Comparison of ENCODE assay signal across 8 cellular contexts in genomic region chr16:78099372-78100161, GRCh38. TPM values are rescaled to one million over a fixed set of nuclear protein-coding genes. Genes with fewer than 3 reads are reported as not detected.
DNase-seq lines count a peak whose midpoint lies in the region; TF ChIP-seq lines count a peak whose summit lies in the region.

Gene WWOX (plus strand): TSS chr16:78099654.

- peak within 1 kb of the TSS; percentile 92 for H3K4me2 ChIP-seq in Loucy (ENCODE audit: low read depth, low read length, poor library complexity, severe bottlenecking)
- peak within 1 kb of the TSS; percentile 75 for H3K4me2 ChIP-seq in neural cell (ENCODE audit: low read length)

- TF ChIP-seq RAD21 in neural cell (conservative IDR thresholded peaks at IDR 0.05), result peak; percentile 73

- H3K9me3 ChIP-seq in Loucy (ENCODE audit: insufficient read depth, low read depth, low read length) (peaks cover 6% of the 10 kb centered on the region; the same call in 1 of the 2 replicates), neural cell (ENCODE audit: low read length) (no peaks in the 10 kb centered on the region), stomach (no peaks in the 10 kb centered on the region)

- H4K20me1 ChIP-seq in Loucy (ENCODE audit: insufficient read depth, low read length, poor library complexity, severe bottlenecking) (peaks cover 4% of the 10 kb centered on the region), neural cell (ENCODE audit: insufficient read depth) (no peaks in the 10 kb centered on the region)

- H3K4me1 ChIP-seq in Loucy (ENCODE audit: insufficient read depth, low read length, poor library complexity, severe bottlenecking) (peaks cover 28% of the 10 kb centered on the region), stomach (peaks cover 17 to 35% (median 18%) of the 10 kb centered on the region in 4 donors)

- H3K9me2 ChIP-seq in Loucy (replicated peaks; ENCODE audit: low read depth, low read length), result no peaks in the 10 kb centered on the region
- no peaks in the 10 kb centered on the region for H3K9me2 ChIP-seq in neural cell (ENCODE audit: insufficient read depth, low read length)

- DNase-seq in G401 (ENCODE audit: low spot score), result peak; percentile 98
- DNase-seq in H7, result peak; percentile 96
- DNase-seq in SHP77 treated with DMSO at 0.1 percent for 48 hours (lab: John Stamatoyannopoulos, UW), result peak; percentile 100
- peak; percentile 98 for DNase-seq in activated effector memory CD4-positive, alpha-beta T cell treated with anti-CD3 and anti-CD28 coated beads, Interleukin-2, amount 50 U/mL, for 16 hours
- DNase-seq in fibroblast of the conjunctiva (ENCODE audit: low read depth), result peak; percentile 97
- DNase-seq in stomach, result peak; percentile 97

- TF ChIP-seq CTCF in Loucy (conservative IDR thresholded peaks at IDR 0.05; ENCODE audit: low read length), result peak; percentile 85
- TF ChIP-seq CTCF in neural cell (IDR thresholded peaks at IDR 0.05; ENCODE audit: poor library complexity, severe bottlenecking), result peak; percentile 94
- peak in 5 of 7 experiments; percentile 54 to 96 (median 88) for TF ChIP-seq CTCF in stomach (IDR thresholded peaks at IDR 0.05)

- no peak for TF ChIP-seq POLR2A in stomach (IDR thresholded peaks at IDR 0.05)

- H3K9ac ChIP-seq in Loucy (ENCODE audit: low read depth, low read length, poor library complexity, severe bottlenecking) (peak within 1 kb of the TSS; percentile 78), neural cell (ENCODE audit: low read length) (peak within 1 kb of the TSS; percentile 69)

- H2AFZ ChIP-seq in Loucy (ENCODE audit: low read length) (peak within 1 kb of the TSS; percentile 99), neural cell (ENCODE audit: low read depth, low read length) (peak within 1 kb of the TSS; percentile 78)

- peak; percentile 83 for TF ChIP-seq EP300 in neural cell (conservative IDR thresholded peaks at IDR 0.05; ENCODE audit: poor library complexity, severe bottlenecking)
- TF ChIP-seq EP300 in stomach (IDR thresholded peaks at IDR 0.05), result no peak

- H3K79me2 ChIP-seq in Loucy (ENCODE audit: insufficient read depth, low read length) (peaks cover 26% of the 10 kb centered on the region), neural cell (replicated peaks; ENCODE audit: insufficient read depth, low read length) (no peaks in the 10 kb centered on the region)

- no peaks in the 10 kb centered on the region for H3K36me3 ChIP-seq in H7 (replicated peaks; ENCODE audit: control insufficient read depth, insufficient read depth, low read length)
- H3K36me3 ChIP-seq in Loucy (ENCODE audit: insufficient read depth, low read length), result no peaks in the 10 kb centered on the region
- H3K36me3 ChIP-seq in neural cell (ENCODE audit: insufficient read depth, low read length), result no peaks in the 10 kb centered on the region
- no peaks in the 10 kb centered on the region for H3K36me3 ChIP-seq in stomach

- intact Hi-C loops in stomach (cut with DNase I; ENCODE audit: low total_unique reads), result no loop called here

- no peaks in the 10 kb centered on the region; the same call in 1 of the 2 replicates for H3K27me3 ChIP-seq in H7 (ENCODE audit: control insufficient read depth, insufficient read depth, low read length)
- H3K27me3 ChIP-seq in Loucy (ENCODE audit: insufficient read depth, low read length, poor library complexity, severe bottlenecking), result no peaks in the 10 kb centered on the region
- no peaks in the 10 kb centered on the region for H3K27me3 ChIP-seq in neural cell (ENCODE audit: insufficient read depth, low read depth, low read length)
- no peaks in the 10 kb centered on the region for H3K27me3 ChIP-seq in stomach

- in situ Hi-C loops in G401 (cut with HindIII; ENCODE audit: low sequenced_read_pairs), result no loop called here

- WGBS in stomach, 5 donors, result 0% methylated on average over 55 to 83 of the region's 83 CpGs

- H3K27ac ChIP-seq in neural cell (ENCODE audit: low read length) (peak within 1 kb of the TSS; percentile 56), stomach (peak within 1 kb of the TSS; percentile 88 to 93 (median 90))

- H3F3A ChIP-seq in Loucy (ENCODE audit: low read depth) (no peaks in the 10 kb centered on the region), neural cell (ENCODE audit: insufficient read depth, low read length, poor library complexity, severe bottlenecking) (no peaks in the 10 kb centered on the region)

- H3K4me3 ChIP-seq in H7 (ENCODE audit: insufficient read depth, low read depth, low read length) (peak within 1 kb of the TSS; percentile 92), Loucy (ENCODE audit: low read length, poor library complexity, severe bottlenecking) (peak within 1 kb of the TSS; percentile 77), neural cell (ENCODE audit: low read length) (peak within 1 kb of the TSS; percentile 95), stomach (peak within 1 kb of the TSS; percentile 65 to 99 (median 90))

TF ChIP-seq in neural cell, 6 proteins besides CTCF, POLR2A, EP300 and RAD21:
- TF ChIP-seq TAF1 (IDR thresholded peaks at IDR 0.05; ENCODE audit: low read depth) (peak; percentile 23), POLR2AphosphoS5 (IDR thresholded peaks at IDR 0.05) (peak; percentile 32), MXI1 (conservative IDR thresholded peaks at IDR 0.05; ENCODE audit: poor library complexity, severe bottlenecking) (peak; percentile 70), EZH2 (IDR thresholded peaks at IDR 0.05; ENCODE audit: borderline replicate concordance, insufficient read depth, low read length, poor library complexity, severe bottlenecking) (no peak), SMC3 (conservative IDR thresholded peaks at IDR 0.05; ENCODE audit: poor library complexity) (peak; percentile 92)
- TF ChIP-seq, protein P1, sequence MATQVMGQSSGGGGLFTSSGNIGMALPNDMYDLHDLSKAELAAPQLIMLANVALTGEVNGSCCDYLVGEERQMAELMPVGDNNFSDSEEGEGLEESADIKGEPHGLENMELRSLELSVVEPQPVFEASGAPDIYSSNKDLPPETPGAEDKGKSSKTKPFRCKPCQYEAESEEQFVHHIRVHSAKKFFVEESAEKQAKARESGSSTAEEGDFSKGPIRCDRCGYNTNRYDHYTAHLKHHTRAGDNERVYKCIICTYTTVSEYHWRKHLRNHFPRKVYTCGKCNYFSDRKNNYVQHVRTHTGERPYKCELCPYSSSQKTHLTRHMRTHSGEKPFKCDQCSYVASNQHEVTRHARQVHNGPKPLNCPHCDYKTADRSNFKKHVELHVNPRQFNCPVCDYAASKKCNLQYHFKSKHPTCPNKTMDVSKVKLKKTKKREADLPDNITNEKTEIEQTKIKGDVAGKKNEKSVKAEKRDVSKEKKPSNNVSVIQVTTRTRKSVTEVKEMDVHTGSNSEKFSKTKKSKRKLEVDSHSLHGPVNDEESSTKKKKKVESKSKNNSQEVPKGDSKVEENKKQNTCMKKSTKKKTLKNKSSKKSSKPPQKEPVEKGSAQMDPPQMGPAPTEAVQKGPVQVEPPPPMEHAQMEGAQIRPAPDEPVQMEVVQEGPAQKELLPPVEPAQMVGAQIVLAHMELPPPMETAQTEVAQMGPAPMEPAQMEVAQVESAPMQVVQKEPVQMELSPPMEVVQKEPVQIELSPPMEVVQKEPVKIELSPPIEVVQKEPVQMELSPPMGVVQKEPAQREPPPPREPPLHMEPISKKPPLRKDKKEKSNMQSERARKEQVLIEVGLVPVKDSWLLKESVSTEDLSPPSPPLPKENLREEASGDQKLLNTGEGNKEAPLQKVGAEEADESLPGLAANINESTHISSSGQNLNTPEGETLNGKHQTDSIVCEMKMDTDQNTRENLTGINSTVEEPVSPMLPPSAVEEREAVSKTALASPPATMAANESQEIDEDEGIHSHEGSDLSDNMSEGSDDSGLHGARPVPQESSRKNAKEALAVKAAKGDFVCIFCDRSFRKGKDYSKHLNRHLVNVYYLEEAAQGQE (IDR thresholded peaks at IDR 0.05; ENCODE audit: borderline replicate concordance), result no peak
TF ChIP-seq in neural cell: peak in this region for 4.

RNA-seq across cellular contexts. Expression of gene WWOX, which starts in this region (rescaled TPM):
- 31.1 and 38.9 TPM in 2 replicates for total RNA-seq in G401 (2014; rRNA removed; shearing (Covaris generic))
- 29.0 and 29.2 TPM in 2 replicates for total RNA-seq in H7 (2014; rRNA removed; shearing (Covaris generic))
- polyA plus RNA-seq in neural cell (15.2 and 25.6 TPM in 2 replicates), stomach (10 to 100 TPM in 1 of 3 donors, 1 to 10 TPM in 2; 7.7 to 17.9 (median 7.7) TPM)
- polyA minus RNA-seq in neural cell, result 23.9 and 32.5 TPM in 2 replicates
- 100 to 1,000 TPM in 1 of 5 donors, 10 to 100 TPM in 4; 30.3 to 129 (median 71.9) TPM for total RNA-seq in stomach

Comparison
In these comparisons a context has a peak if more than half of its experiments do, and no peak if none do; other contexts are left out.
1. Peak in every context shown above with its lines: DNase-seq, H3K4me3 ChIP-seq and H3K27ac ChIP-seq.